In the genomic region with DNA sequence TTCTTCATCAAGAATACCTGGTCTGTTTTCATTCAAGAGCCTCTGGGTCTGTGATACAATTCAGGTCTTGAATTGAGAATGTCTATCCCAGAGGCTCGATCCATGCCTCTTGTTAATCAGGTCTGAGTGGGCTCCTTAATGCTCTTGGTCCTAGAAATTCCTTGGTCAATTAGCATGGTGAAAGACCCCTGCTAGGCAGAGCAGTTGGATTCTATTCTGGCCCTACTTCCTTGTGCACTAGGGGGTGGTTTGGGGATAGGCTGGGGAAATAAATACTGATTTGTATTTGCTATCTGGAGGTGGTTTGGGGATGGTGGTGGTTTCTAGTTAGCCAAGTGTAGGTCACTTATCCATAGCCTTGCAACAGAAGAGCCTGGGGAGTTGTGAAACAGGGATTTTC, we compare ENCODE assay signal across 17 cellular contexts. TPM values are rescaled to one million over a fixed set of nuclear protein-coding genes. Genes with fewer than 3 reads are reported as not detected.
DNase-seq lines count a peak whose midpoint lies in the region; TF ChIP-seq lines count a peak whose summit lies in the region.
"Had no signal": no experiment of that assay in that cellular context is flagged by ENCODE, and none has a peak within 500 bp of the region (broad histone marks: within the 10 kb centered on the region; RNA-seq: fewer than 3 reads in every experiment).

No MANE protein-coding gene starts in this region.

- H3K9me3 Mint-ChIP-seq in endodermal cell (no peaks in the 10 kb centered on the region), nephron progenitor cell (no peaks in the 10 kb centered on the region)
- H3K9me3 Mint-ChIP-seq in activated naive CD4-positive, alpha-beta T cell treated with anti-CD3 and anti-CD28 coated beads for 36 hours: no peaks in the 10 kb centered on the region

- H3K36me3 ChIP-seq in Karpas-422 (ENCODE audit: insufficient read depth, low read length) (no peaks in the 10 kb centered on the region), endodermal cell (ENCODE audit: control insufficient read depth, insufficient read depth, low read length) (no peaks in the 10 kb centered on the region)

- H3K36me3 Mint-ChIP-seq in endodermal cell (ENCODE audit: low read depth): no peaks in the 10 kb centered on the region
- H3K36me3 Mint-ChIP-seq in nephron progenitor cell (ENCODE audit: low read depth): no peaks in the 10 kb centered on the region
- H3K36me3 Mint-ChIP-seq in activated naive CD4-positive, alpha-beta T cell treated with anti-CD3 and anti-CD28 coated beads for 36 hours (ENCODE audit: low read depth): no peaks in the 10 kb centered on the region

- DNase-seq in Karpas-422 (no peak), NOMO-1 treated with DMSO at 0.1 percent for 48 hours (lab: John Stamatoyannopoulos, UW; ENCODE audit: unreplicated experiment) (peak; percentile 67), endodermal cell (peak; percentile 43), nephron progenitor cell (no peak), T-helper 2 cell (no peak), SHP77 treated with DMSO at 0.1 percent for 48 hours (lab: John Stamatoyannopoulos, UW) (no peak)
- DNase-seq in activated naive CD4-positive, alpha-beta T cell treated with anti-CD3 and anti-CD28 coated beads for 36 hours: no peak
- DNase-seq: COR-L47, NCI-H1092 treated with DMSO at 0.1 percent for 48 hours, NCI-H1694, NCI-H2107, NCI-H345, NCI-H526 treated with DMSO at 0.1 percent for 48 hours, PC-9 had no signal

- H3K9me3 ChIP-seq in Karpas-422 (ENCODE audit: low read length) (no peaks in the 10 kb centered on the region), endodermal cell (ENCODE audit: control insufficient read depth, low read length) (no peaks in the 10 kb centered on the region)

- H3K9ac ChIP-seq in Karpas-422 (ENCODE audit: low read length) (no peak overlapping the region), endodermal cell (ENCODE audit: extremely low read depth, low read length, poor library complexity, severe bottlenecking) (no peak overlapping the region)

- H3K27ac ChIP-seq in Karpas-422 (ENCODE audit: low read length): no peak overlapping the region
- H3K27ac ChIP-seq in endodermal cell (ENCODE audit: low read depth, low read length): no peak overlapping the region
- H3K27ac ChIP-seq: HL-60, PC-9, SK-N-MC had no signal

- no peaks in the 10 kb centered on the region for H3K79me2 ChIP-seq in Karpas-422 (ENCODE audit: low read length)

- H3K4me2 ChIP-seq in Karpas-422 (ENCODE audit: low read depth, low read length, poor library complexity, severe bottlenecking): no peak overlapping the region
- H3K4me2 ChIP-seq: PC-9 had no signal

- CTCF ChIA-PET in activated naive CD4-positive, alpha-beta T cell treated with anti-CD3 and anti-CD28 coated beads for 36 hours (lab: Charles Lee): no interaction called here

- no peak for TF ChIP-seq CTCF in endodermal cell (conservative IDR thresholded peaks at IDR 0.05)
- no peak for TF ChIP-seq CTCF in nephron progenitor cell (IDR thresholded peaks at IDR 0.05)

- no peak overlapping the region for H3K4me3 Mint-ChIP-seq in endodermal cell
- H3K4me3 Mint-ChIP-seq in nephron progenitor cell: no peak overlapping the region
- H3K4me3 Mint-ChIP-seq in activated naive CD4-positive, alpha-beta T cell treated with anti-CD3 and anti-CD28 coated beads for 36 hours: no peak overlapping the region

- H3K27me3 ChIP-seq in Karpas-422 (ENCODE audit: low read length) (no peaks in the 10 kb centered on the region), endodermal cell (ENCODE audit: control insufficient read depth, insufficient read depth, low read length, poor library complexity, severe bottlenecking) (no peaks in the 10 kb centered on the region)

- H2AFZ ChIP-seq in Karpas-422 (ENCODE audit: low read length): peak overlapping the region; percentile 72; the same call in 1 of the 2 replicates
- H2AFZ ChIP-seq: PC-9 had no signal

- no peak overlapping the region for H3K4me3 ChIP-seq in Karpas-422 (ENCODE audit: low read length)
- H3K4me3 ChIP-seq in endodermal cell (ENCODE audit: low read length): no peak overlapping the region
- H3K4me3 ChIP-seq: K562, PC-9, SK-N-MC had no signal

- H3K4me1 ChIP-seq in Karpas-422 (ENCODE audit: low read length): peaks cover 25% of the 10 kb centered on the region
- no peaks in the 10 kb centered on the region for H3K4me1 ChIP-seq in endodermal cell (ENCODE audit: control insufficient read depth, insufficient read depth, low read length)

- H3K27me3 Mint-ChIP-seq in endodermal cell (ENCODE audit: insufficient read depth) (peaks cover 3% of the 10 kb centered on the region), nephron progenitor cell (ENCODE audit: low read depth, poor library complexity) (peaks cover 3% of the 10 kb centered on the region)
- peaks cover 2% of the 10 kb centered on the region for H3K27me3 Mint-ChIP-seq in activated naive CD4-positive, alpha-beta T cell treated with anti-CD3 and anti-CD28 coated beads for 36 hours (ENCODE audit: low read depth)

- H3K9me2 ChIP-seq in Karpas-422 (replicated peaks; ENCODE audit: insufficient read depth, low read length): no peaks in the 10 kb centered on the region

- intact Hi-C loops in activated naive CD4-positive, alpha-beta T cell treated with anti-CD3 and anti-CD28 coated beads for 36 hours (cut with micrococcal nuclease): no loop called here

- H3K27ac Mint-ChIP-seq in endodermal cell: no peak overlapping the region
- H3K27ac Mint-ChIP-seq in nephron progenitor cell: peak overlapping the region; percentile 48
- no peak overlapping the region for H3K27ac Mint-ChIP-seq in activated naive CD4-positive, alpha-beta T cell treated with anti-CD3 and anti-CD28 coated beads for 36 hours

- H3K4me1 Mint-ChIP-seq in endodermal cell (peaks cover 9% of the 10 kb centered on the region), nephron progenitor cell (peaks cover 21% of the 10 kb centered on the region)
- H3K4me1 Mint-ChIP-seq in activated naive CD4-positive, alpha-beta T cell treated with anti-CD3 and anti-CD28 coated beads for 36 hours (ENCODE audit: low read depth): no peaks in the 10 kb centered on the region

- no peaks in the 10 kb centered on the region for H4K20me1 ChIP-seq in Karpas-422 (ENCODE audit: insufficient read depth, low read depth, low read length)

- WGBS in endodermal cell (ENCODE audit: insufficient coverage in 1 of 2, insufficient read length in 1 of 2), 2 experiments: 29 to 56% methylated on average over 1 of the region's 1 CpG

RNA-seq across cellular contexts. Expression of a gene that starts 22.0 kb away (rescaled TPM):
- total RNA-seq in Karpas-422 (2014; rRNA removed; shearing (Covaris generic); ENCODE audit: low replicate concordance): 27.2 and 52.8 TPM in 2 replicates
- 10 to 100 TPM; 61.3 to 67.8 TPM for total RNA-seq in endodermal cell
- 50.3 TPM for polyA plus RNA-seq in endodermal cell (2013, experiment 1 of 2)
- 43.0 TPM for polyA plus RNA-seq in endodermal cell (2013, experiment 2 of 2)
- total RNA-seq in activated naive CD4-positive, alpha-beta T cell treated with anti-CD3 and anti-CD28 coated beads for 36 hours: 10 to 100 TPM; 39.6 to 40.5 TPM

Comparison
In these comparisons a context has a peak if more than half of its experiments do, and no peak if none do; other contexts are left out.
1. DNase-seq: peak in NOMO-1 treated with DMSO at 0.1 percent for 48 hours (single experiment) and endodermal cell (single experiment); none in Karpas-422 (single experiment), nephron progenitor cell (single experiment), T-helper 2 cell (0 of 5), activated naive CD4-positive, alpha-beta T cell treated with anti-CD3 and anti-CD28 coated beads for 36 hours (single experiment) and SHP77 treated with DMSO at 0.1 percent for 48 hours (single experiment).